ENCODE assay signal across 10 cellular contexts in the genomic region with DNA sequence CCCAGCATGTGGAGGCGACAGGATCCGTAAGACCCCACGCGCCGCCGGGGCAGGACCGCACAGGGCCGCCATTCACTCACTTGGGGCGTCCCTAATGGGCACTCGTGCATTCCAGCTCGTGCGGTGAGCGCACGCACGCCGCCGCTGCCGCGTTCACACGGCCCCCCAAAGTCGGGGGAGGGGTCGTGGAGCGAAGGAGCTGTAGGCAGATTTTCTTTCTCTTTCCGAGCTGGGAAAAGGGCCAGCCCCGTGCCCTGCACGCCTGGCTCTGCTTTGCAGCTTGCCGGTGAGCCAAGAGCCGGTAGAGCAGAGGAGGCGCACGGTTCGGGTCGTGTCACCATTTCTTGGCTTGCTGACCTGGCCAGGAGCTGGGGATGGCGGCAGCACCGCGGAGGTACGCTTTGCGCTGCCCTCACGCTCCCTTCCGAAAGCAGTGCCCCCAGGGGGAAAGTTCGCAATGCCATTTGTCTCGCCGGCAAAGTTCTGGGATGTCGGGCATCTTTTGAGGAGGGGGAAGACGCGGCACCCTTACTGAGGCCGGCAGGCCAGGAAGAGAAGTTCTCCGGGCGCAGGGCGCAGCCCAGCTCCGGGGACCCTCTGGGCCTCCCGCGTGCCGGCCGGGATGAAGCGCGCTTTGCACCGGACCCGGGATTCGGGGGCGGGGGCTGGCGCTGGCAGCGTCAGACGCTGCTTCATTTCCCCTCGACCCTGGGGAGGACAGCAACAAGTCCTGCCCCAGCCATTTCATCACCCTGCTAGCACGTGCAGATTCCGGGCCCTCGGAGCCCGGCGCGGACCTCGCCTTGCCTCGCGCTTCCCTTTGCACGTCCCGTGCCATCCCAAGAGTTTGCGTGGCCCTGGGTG. TPM values are rescaled to one million over a fixed set of nuclear protein-coding genes. Genes with fewer than 3 reads are reported as not detected.
DNase-seq lines count a peak whose midpoint lies in the region; ATAC-seq, FAIRE-seq and TF ChIP-seq lines count a peak whose summit lies in the region.
"Had no signal": no experiment of that assay in that cellular context is flagged by ENCODE, and none has a peak within 500 bp of the region (broad histone marks: within the 10 kb centered on the region; RNA-seq: fewer than 3 reads in every experiment).

No MANE protein-coding gene starts in this region.

- ATAC-seq in aorta (ENCODE audit: low FRiP score) = no peak
- ATAC-seq: naive thymus-derived CD4-positive, alpha-beta T cell had no signal

- no peak overlapping the region for H3K9ac ChIP-seq in muscle layer of colon (ENCODE audit: low read length)

- H3K27me3 ChIP-seq in bronchial epithelial cell (ENCODE audit: control insufficient read depth, insufficient read depth, low read length) (no peaks in the 10 kb centered on the region), muscle layer of colon (ENCODE audit: control insufficient read depth in 1 of 2, insufficient read depth in 2 of 2, low read length in 2 of 2) (peaks cover 5 to 50% of the 10 kb centered on the region in 2 donors), aorta (ENCODE audit: control insufficient read depth in 1 of 2, insufficient read depth in 2 of 2, low read length in 1 of 2) (peaks cover 0 to 2% of the 10 kb centered on the region in 2 donors)
- H3K27me3 ChIP-seq in effector memory CD4-positive, alpha-beta T cell (replicated peaks; ENCODE audit: control insufficient read depth, insufficient read depth, low read length, poor library complexity, severe bottlenecking) = peaks cover 31% of the 10 kb centered on the region

- peak overlapping the region; percentile 93 for H3K27ac Mint-ChIP-seq in Calu3 (ENCODE audit: unreplicated experiment)
- H3K27ac Mint-ChIP-seq: IgD-negative memory B cell had no signal

- peaks cover 28% of the 10 kb centered on the region for H3K4me1 Mint-ChIP-seq in Calu3 (ENCODE audit: low read depth, unreplicated experiment)

- CTCF ChIA-PET in Calu3 (lab: Charles Lee) = interaction anchor here (1.0 to 1.4 kb wide), 3 partner anchors 25 to 343 kb away, joined by 3 to 7 read pairs (median 3); a partner anchor contains a TSS

- intact Hi-C loops in Calu3 (cut with micrococcal nuclease; ENCODE audit: unreplicated experiment) (loop anchor here (5.0 to 10.0 kb wide), 2 partner anchors 185 to 247 kb away; no protein-coding TSS in a partner anchor), aorta (cut with DNase I) (no loop called here)

- no peak for TF ChIP-seq CTCF in Calu3 (IDR thresholded peaks at IDR 0.05; ENCODE audit: unreplicated experiment)
- TF ChIP-seq CTCF in bronchial epithelial cell (IDR thresholded peaks at IDR 0.05; ENCODE audit: insufficient read depth, low read length, severe bottlenecking) = no peak

- H3K27me3 Mint-ChIP-seq in Calu3 (ENCODE audit: unreplicated experiment) = no peaks in the 10 kb centered on the region

- WGBS in aorta, 2 donors = 1% methylated on average over 76 of the region's 76 CpGs

- DNase-seq in Calu3 = peak; percentile 41
- peak; percentile 46 for DNase-seq in KBM-7
- no peak for DNase-seq in bronchial epithelial cell (ENCODE audit: low read depth)
- no peak for DNase-seq in effector memory CD4-positive, alpha-beta T cell
- DNase-seq in aorta = no peak
- DNase-seq in urothelium cell line (ENCODE audit: low spot score) = no peak
- DNase-seq in HuH-7 (ENCODE audit: low spot score) = no peak

- H3K36me3 ChIP-seq in bronchial epithelial cell (ENCODE audit: control insufficient read depth, insufficient read depth, low read length) (peaks cover 33% of the 10 kb centered on the region), muscle layer of colon (ENCODE audit: insufficient read depth, low read length) (no peaks in the 10 kb centered on the region), aorta (ENCODE audit: control insufficient read depth in 1 of 2, insufficient read depth in 2 of 2, low read length in 1 of 2) (no peaks in the 10 kb centered on the region)
- H3K36me3 ChIP-seq in effector memory CD4-positive, alpha-beta T cell (ENCODE audit: control insufficient read depth, insufficient read depth, low read length) = no peaks in the 10 kb centered on the region

- in situ Hi-C loops in KBM-7 (cut with MboI; ENCODE audit: low pct_unique_long_range_greater_than_20kb, low sequenced_read_pairs) = no loop called here

- BruUV-seq in Calu3 (replicated peaks; lab: Mats Ljungman, UMichigan) = no TSS peak

- peaks cover 2% of the 10 kb centered on the region for H3K9me3 Mint-ChIP-seq in Calu3 (ENCODE audit: low read depth, unreplicated experiment)

- peak overlapping the region; percentile 81 for H3K4me3 Mint-ChIP-seq in Calu3 (ENCODE audit: low read depth, unreplicated experiment)

- H3K9me3 ChIP-seq in muscle layer of colon (ENCODE audit: low read length) (no peaks in the 10 kb centered on the region), aorta (ENCODE audit: control insufficient read depth, low read length) (no peaks in the 10 kb centered on the region)
- no peaks in the 10 kb centered on the region for H3K9me3 ChIP-seq in effector memory CD4-positive, alpha-beta T cell (ENCODE audit: control insufficient read depth, low read length)

- H3K36me3 Mint-ChIP-seq in Calu3 (ENCODE audit: insufficient read depth, unreplicated experiment) = peaks cover 82% of the 10 kb centered on the region

- FAIRE-seq in bronchial epithelial cell (lab: Jason Lieb, UNC) (no peak), urothelium cell line (lab: Jason Lieb, UNC) (no peak)

- H3K4me3 ChIP-seq in bronchial epithelial cell (ENCODE audit: low read depth, low read length) = peak overlapping the region; percentile 85
- H3K4me3 ChIP-seq in muscle layer of colon (ENCODE audit: low read depth in 1 of 2, low read length in 2 of 2) = peak overlapping the region; percentile 22 to 63
- no peak overlapping the region for H3K4me3 ChIP-seq in effector memory CD4-positive, alpha-beta T cell (ENCODE audit: insufficient read depth, low read depth, low read length, poor library complexity, severe bottlenecking)
- no peak overlapping the region for H3K4me3 ChIP-seq in aorta (ENCODE audit: low read length in 2 of 2)

- H3K4me1 ChIP-seq in muscle layer of colon (ENCODE audit: insufficient read depth, low read length) (peaks cover 39% of the 10 kb centered on the region), aorta (ENCODE audit: control insufficient read depth in 1 of 2, insufficient read depth in 2 of 2, low read length in 2 of 2) (no peaks in the 10 kb centered on the region)
- H3K4me1 ChIP-seq in effector memory CD4-positive, alpha-beta T cell (ENCODE audit: control insufficient read depth, insufficient read depth, low read length, poor library complexity, severe bottlenecking) = peaks cover 3% of the 10 kb centered on the region

- H3K27ac ChIP-seq in muscle layer of colon (ENCODE audit: low read depth, low read length) = no peak overlapping the region
- H3K27ac ChIP-seq in effector memory CD4-positive, alpha-beta T cell (ENCODE audit: insufficient read depth, low read length, poor library complexity, severe bottlenecking) = no peak overlapping the region
- no peak overlapping the region for H3K27ac ChIP-seq in aorta (ENCODE audit: low read depth in 1 of 2, low read length in 2 of 2)

RNA-seq across cellular contexts. Expression of a gene that starts 0.9 kb away (rescaled TPM):
- total RNA-seq in Calu3 (2022) = 48.3 and 60.4 TPM in 2 replicates
- 310 and 440 TPM in 2 replicates for total RNA-seq in bronchial epithelial cell
- total RNA-seq in aorta = 1 to 10 TPM; 4.9 to 7.9 TPM
- under 1 TPM; 0.03 to 0.75 TPM for polyA plus RNA-seq in aorta
- polyA plus RNA-seq: IgD-negative memory B cell; naive thymus-derived CD4-positive, alpha-beta T cell had no signal

Comparison
In these comparisons a context has a peak if more than half of its experiments do, and no peak if none do; other contexts are left out.
1. DNase-seq: peak in Calu3 (single experiment) and KBM-7 (single experiment); none in bronchial epithelial cell (single experiment), effector memory CD4-positive, alpha-beta T cell (0 of 3), aorta (0 of 2), urothelium cell line (single experiment) and HuH-7 (single experiment).
2. H3K4me3 ChIP-seq: peak in bronchial epithelial cell (single experiment) and muscle layer of colon (2 of 2); none in effector memory CD4-positive, alpha-beta T cell (single experiment) and aorta (0 of 2).